In genomic region chr6:142842423-142843261, GRCh38 we compare ENCODE assay signal across 8 cellular contexts.
DNase-seq lines count a peak whose midpoint lies in the region; ATAC-seq and TF ChIP-seq lines count a peak whose summit lies in the region.

No MANE protein-coding gene starts in this region.

- CTCF ChIA-PET in GM10248 (lab: Yijun Ruan, JAX) (interaction anchor here (0.6 to 18.5 kb wide), 7 partner anchors 10 to 75 kb away, joined by 3 to 196 read pairs (median 4); no protein-coding TSS in a partner anchor), RWPE1 (lab: Yijun Ruan, JAX) (no interaction called here)

- peak overlapping the region; percentile 17 for H3K27ac ChIP-seq in HUES48 (ENCODE audit: low read depth, low read length)
- no peak overlapping the region for H3K27ac ChIP-seq in RWPE1

- DNase-seq in GM10248 (ENCODE audit: extremely low spot score) (peak; percentile 24), amniotic epithelial cell (ENCODE audit: low read depth) (peak; percentile 69), naive B cell (no peak), omental fat pad (ENCODE audit: low spot score) (no peak), NCI-H2227 (lab: John Stamatoyannopoulos, UW; ENCODE audit: unreplicated experiment) (no peak), RWPE1 (ENCODE audit: low spot score) (no peak)

- H3K27ac Mint-ChIP-seq in naive B cell = peak overlapping the region; percentile 87 to 97 (median 96)

- peaks cover 66 to 76% (median 74%) of the 10 kb centered on the region in 3 donors for H3K4me1 Mint-ChIP-seq in naive B cell

- TF ChIP-seq CTCF in GM10248 (IDR thresholded peaks at IDR 0.05; ENCODE audit: control extremely low read depth, extremely low read depth, low read depth, missing control alignments) (no peak), omental fat pad (IDR thresholded peaks at IDR 0.05) (no peak), RWPE1 (conservative IDR thresholded peaks at IDR 0.05; ENCODE audit: low read depth) (no peak)

- no peaks in the 10 kb centered on the region for H3K36me3 ChIP-seq in HUES48 (ENCODE audit: control insufficient read depth, insufficient read depth, low read length)

- no peaks in the 10 kb centered on the region for H3K27me3 ChIP-seq in HUES48 (ENCODE audit: control insufficient read depth, insufficient read depth, low read length)

- H3K9me3 Mint-ChIP-seq in naive B cell = no peaks in the 10 kb centered on the region

- POLR2A ChIA-PET in GM10248 (lab: Yijun Ruan, JAX) (interaction anchor here (1.0 to 1.2 kb wide), 2 partner anchors 23 to 41 kb away, joined by 3 to 7 read pairs; no protein-coding TSS in a partner anchor), RWPE1 (lab: Yijun Ruan, JAX; ENCODE audit: low non-redundant PET) (no interaction called here)

- no peaks in the 10 kb centered on the region for H3K36me3 Mint-ChIP-seq in naive B cell

- no peaks in the 10 kb centered on the region for H3K9me3 ChIP-seq in HUES48 (ENCODE audit: control insufficient read depth, insufficient read depth, low read length)

- ATAC-seq in GM21447 (IDR thresholded peaks at IDR 0.05; ENCODE audit: unreplicated experiment) (peak; percentile 63), naive B cell (ENCODE audit: low read depth in 2 of 2) (peak; percentile 18 to 43), omental fat pad (ENCODE audit: low FRiP score) (no peak)

- peaks cover 69% of the 10 kb centered on the region for H3K4me1 ChIP-seq in HUES48 (ENCODE audit: control insufficient read depth, insufficient read depth, low read length)

- no peak overlapping the region for H3K9ac ChIP-seq in HUES48 (ENCODE audit: low read depth, low read length)

- peak overlapping the region; percentile 68 to 91 (median 86) for H3K4me3 Mint-ChIP-seq in naive B cell

- H3K27me3 Mint-ChIP-seq in naive B cell = no peaks in the 10 kb centered on the region

- H3K4me3 ChIP-seq in HUES48 (ENCODE audit: low read depth, low read length) = no peak overlapping the region; the same call in 1 of the 2 replicates

Comparison
In these comparisons a context has a peak if more than half of its experiments do, and no peak if none do; other contexts are left out.
1. DNase-seq: peak in GM10248 (single experiment) and amniotic epithelial cell (single experiment); none in naive B cell (single experiment), omental fat pad (single experiment), NCI-H2227 (single experiment) and RWPE1 (single experiment).